ENCODE assay signal across 8 cellular contexts in the genomic region with DNA sequence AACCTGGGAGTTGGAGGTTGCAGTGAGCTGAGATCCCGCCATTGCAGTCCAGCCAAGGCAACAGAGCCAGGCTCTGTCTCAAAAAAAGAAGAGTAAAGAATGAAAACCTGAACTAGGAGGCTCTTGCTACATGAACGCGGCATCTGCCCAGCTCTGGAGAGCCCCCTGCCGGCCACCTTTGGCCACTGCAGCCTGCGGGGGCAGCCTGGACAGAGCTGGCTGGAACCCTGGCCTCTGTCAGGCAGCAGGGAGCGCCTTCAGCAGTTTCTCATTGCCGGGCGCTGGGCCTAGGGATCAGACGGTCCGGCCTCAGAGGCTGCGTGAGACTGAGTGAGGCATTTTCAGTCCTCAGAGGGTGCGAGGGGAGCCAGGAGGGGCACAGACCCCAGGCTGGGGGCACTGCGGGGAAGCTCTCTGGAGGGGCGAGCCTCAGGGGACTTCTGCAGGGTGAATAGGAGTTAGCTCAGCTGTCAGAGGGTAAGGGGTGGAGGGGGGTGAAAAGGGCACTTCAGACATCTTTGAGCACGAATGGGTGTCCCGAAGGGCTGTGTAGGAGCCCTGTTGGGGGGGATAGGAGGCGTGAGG. TPM values are rescaled to one million over a fixed set of nuclear protein-coding genes. Genes with fewer than 3 reads are reported as not detected.
A peak's percentile ranks its signal among the peaks of the same experiment; 100 is the strongest.
DNase-seq lines count a peak whose midpoint lies in the region; ATAC-seq and TF ChIP-seq lines count a peak whose summit lies in the region.

No MANE protein-coding gene starts in this region.

- H4K20me1 ChIP-seq in mammary epithelial cell (ENCODE audit: insufficient read depth, low read length): no peaks in the 10 kb centered on the region

- no peak overlapping the region for H3K27ac Mint-ChIP-seq in CD8-positive, alpha-beta memory T cell
- no peak overlapping the region for H3K27ac Mint-ChIP-seq in WTC11

- H3K79me2 ChIP-seq in mammary epithelial cell (ENCODE audit: insufficient read depth, low read length): peaks cover 14% of the 10 kb centered on the region

- no peaks in the 10 kb centered on the region for H3K9me3 Mint-ChIP-seq in CD8-positive, alpha-beta memory T cell
- no peaks in the 10 kb centered on the region for H3K9me3 Mint-ChIP-seq in WTC11

- TF ChIP-seq CTCF in WTC11 (IDR thresholded peaks at IDR 0.05): peak; percentile 99
- TF ChIP-seq CTCF in mammary epithelial cell (conservative IDR thresholded peaks at IDR 0.05 in 1 of 2, IDR thresholded peaks at IDR 0.05 in 1 of 2; ENCODE audit: extremely low read depth in 1 of 2, insufficient read depth in 1 of 2, low read depth in 1 of 2, low read length in 2 of 2): peak; percentile 98 to 99

- H3K4me2 ChIP-seq in mammary epithelial cell (ENCODE audit: insufficient read depth, low read depth, low read length): no peak overlapping the region

- intact Hi-C loops in mammary epithelial cell (cut with micrococcal nuclease): loop anchor here (1.0 to 5.0 kb wide), 5 partner anchors 36 to 462 kb away; no protein-coding TSS in a partner anchor

- no peaks in the 10 kb centered on the region for H3K9me3 ChIP-seq in CD8-positive, alpha-beta memory T cell (ENCODE audit: low read length)
- no peaks in the 10 kb centered on the region for H3K9me3 ChIP-seq in mammary epithelial cell (replicated peaks; ENCODE audit: insufficient read depth, low read length)

- H3K4me1 Mint-ChIP-seq in CD8-positive, alpha-beta memory T cell: peaks cover 0 to 4% (median 0%) of the 10 kb centered on the region in 3 donors
- H3K4me1 Mint-ChIP-seq in WTC11: peaks cover 18% of the 10 kb centered on the region

- in situ Hi-C loops in mammary epithelial cell (cut with MboI; ENCODE audit: low sequenced_read_pairs in 2 of 2): no loop called here

- POLR2A ChIA-PET in CD8-positive, alpha-beta memory T cell (lab: Charles Lee): no interaction called here
- POLR2A ChIA-PET in WTC11 (lab: Charles Lee): no interaction called here

- no peak overlapping the region for H2AFZ ChIP-seq in mammary epithelial cell (ENCODE audit: low read depth, low read length)

- H3K4me1 ChIP-seq in CD8-positive, alpha-beta memory T cell (ENCODE audit: insufficient read depth, low read length): peaks cover 5% of the 10 kb centered on the region
- H3K4me1 ChIP-seq in mammary epithelial cell (ENCODE audit: insufficient read depth, low read length): peaks cover 28% of the 10 kb centered on the region

- DNase-seq in CD8-positive, alpha-beta memory T cell: peak; percentile 52 to 67 (median 62)
- DNase-seq in NCI-H1694 treated with DMSO at 0.1 percent for 48 hours (lab: John Stamatoyannopoulos, UW) (peak; percentile 35), WTC11 (ENCODE audit: low spot score) (peak; percentile 95), mammary epithelial cell (peak; percentile 64), inferior parietal cortex (ENCODE audit: extremely low spot score) (peak; percentile 73)
- peak; percentile 36 to 68 for DNase-seq in stimulated activated CD4-positive, alpha-beta T cell treated with anti-CD3 and anti-CD28 coated beads, Interleukin-1b, Interleukin-23, amount 100 ng/mL, for 1 hour (ENCODE audit: low read depth in 2 of 2)

- WGBS in mammary epithelial cell (ENCODE audit: low coverage, missing lambda C conversion rate): 30% methylated on average over 16 of the region's 17 CpGs

- dilution Hi-C loops in mammary epithelial cell (cut with HindIII; ENCODE audit: low sequenced_read_pairs): no loop called here

- no peaks in the 10 kb centered on the region for H3K36me3 Mint-ChIP-seq in CD8-positive, alpha-beta memory T cell
- no peaks in the 10 kb centered on the region for H3K36me3 Mint-ChIP-seq in WTC11

- H3K36me3 ChIP-seq in CD8-positive, alpha-beta memory T cell (ENCODE audit: insufficient read depth, low read length): no peaks in the 10 kb centered on the region
- no peaks in the 10 kb centered on the region for H3K36me3 ChIP-seq in mammary epithelial cell (ENCODE audit: insufficient read depth, low read length)

- H3K27ac ChIP-seq in CD8-positive, alpha-beta memory T cell (ENCODE audit: low read depth, low read length): no peak overlapping the region
- H3K27ac ChIP-seq in mammary epithelial cell (ENCODE audit: insufficient read depth, low read depth, low read length): no peak overlapping the region

- no peak overlapping the region for H3K9ac ChIP-seq in mammary epithelial cell (ENCODE audit: insufficient read depth, low read length)

- BruUV-seq in mammary epithelial cell (replicated peaks; lab: Mats Ljungman, UMichigan): no TSS peak

- peak; percentile 49 for ATAC-seq in GM21786 (IDR thresholded peaks at IDR 0.05; ENCODE audit: unreplicated experiment)
- ATAC-seq in WTC11: peak; percentile 85
- no peak for ATAC-seq in GM21737 (IDR thresholded peaks at IDR 0.05; ENCODE audit: unreplicated experiment)

- peak overlapping the region in 1 of 7 donors; percentile 56 for H3K4me3 Mint-ChIP-seq in CD8-positive, alpha-beta memory T cell
- H3K4me3 Mint-ChIP-seq in WTC11: peak overlapping the region; percentile 53

- peaks cover 13% of the 10 kb centered on the region for H3K27me3 ChIP-seq in CD8-positive, alpha-beta memory T cell (ENCODE audit: insufficient read depth, low read length, poor library complexity, severe bottlenecking)
- no peaks in the 10 kb centered on the region for H3K27me3 ChIP-seq in mammary epithelial cell (ENCODE audit: insufficient read depth, low read length)

- no peak overlapping the region for H3K4me3 ChIP-seq in CD8-positive, alpha-beta memory T cell (ENCODE audit: low read length)
- H3K4me3 ChIP-seq in mammary epithelial cell (replicated peaks in 1 of 3; ENCODE audit: insufficient read depth in 1 of 3, low read depth in 2 of 3, low read length in 3 of 3): no peak overlapping the region

- peaks cover 11 to 21% of the 10 kb centered on the region in 2 donors for H3K27me3 Mint-ChIP-seq in CD8-positive, alpha-beta memory T cell
- H3K27me3 Mint-ChIP-seq in WTC11 (ENCODE audit: low read depth): peaks cover 68% of the 10 kb centered on the region

- CTCF ChIA-PET in CD8-positive, alpha-beta memory T cell (lab: Charles Lee): interaction anchor here (0.8 to 2.0 kb wide), 9 partner anchors 9 to 378 kb away, joined by 3 to 9 read pairs (median 4); no protein-coding TSS in a partner anchor
- CTCF ChIA-PET in WTC11 (lab: Charles Lee): interaction anchor here (0.5 to 4.3 kb wide), 94 partner anchors 9 to 1646 kb away, joined by 3 to 61 read pairs (median 4); partner anchors contain the start of genes DOK7, GRK4, HGFAC and MSANTD1
- CTCF ChIA-PET in mammary epithelial cell (lab: Charles Lee; ENCODE audit: low non-redundant PET): interaction anchor here (0.5 to 1.2 kb wide), 5 partner anchors 19 to 989 kb away, joined by 3 to 8 read pairs (median 7); no protein-coding TSS in a partner anchor

TF ChIP-seq in WTC11, 78 proteins besides CTCF, POLR2A, EP300 and RAD21:
- no peak for TF ChIP-seq NFATC4 (CRISPR knock-in tag; IDR thresholded peaks at IDR 0.05)
- TF ChIP-seq FOXK1 (CRISPR knock-in tag; IDR thresholded peaks at IDR 0.05): no peak
- TF ChIP-seq NR3C1 (CRISPR knock-in tag; conservative IDR thresholded peaks at IDR 0.05; ENCODE audit: low read depth): no peak
- no peak for TF ChIP-seq CREB1 (CRISPR knock-in tag; IDR thresholded peaks at IDR 0.05)
- TF ChIP-seq USF1 (CRISPR knock-in tag; IDR thresholded peaks at IDR 0.05): no peak

RNA-seq across cellular contexts. Expression of gene DOK7, which starts 17.5 kb away (rescaled TPM):
- total RNA-seq in CD8-positive, alpha-beta memory T cell: not detected
- not detected for polyA plus RNA-seq in CD8-positive, alpha-beta memory T cell
- total RNA-seq in WTC11 (2021) (0.22 to 0.46 TPM (median 0.44 TPM) in 3 replicates), mammary epithelial cell (10 to 100 TPM; 10.6 to 19.3 TPM)
- 2.8 TPM for polyA plus RNA-seq in mammary epithelial cell
- 5.2 TPM for polyA minus RNA-seq in mammary epithelial cell

RNA-seq across cellular contexts. Expression of gene HGFAC, which starts 38.9 kb away (rescaled TPM):
- total RNA-seq in CD8-positive, alpha-beta memory T cell: not detected
- polyA plus RNA-seq in CD8-positive, alpha-beta memory T cell: not detected
- 0.20 to 0.76 TPM (median 0.48 TPM) in 3 replicates for total RNA-seq in WTC11 (2021)
- total RNA-seq in mammary epithelial cell: not detected
- polyA plus RNA-seq in mammary epithelial cell: not detected
- polyA minus RNA-seq in mammary epithelial cell: not detected

RNA-seq across cellular contexts. Expression of gene LRPAP1, which starts 51.6 kb away (rescaled TPM):
- total RNA-seq in CD8-positive, alpha-beta memory T cell: 10 to 100 TPM; 89.0 to 94.9 TPM
- polyA plus RNA-seq in CD8-positive, alpha-beta memory T cell: 140 TPM
- total RNA-seq in WTC11 (2021) (90.8 to 106 TPM (median 97.4 TPM) in 3 replicates), mammary epithelial cell (100 to 1,000 TPM; 121 to 140 TPM)
- 139 TPM for polyA plus RNA-seq in mammary epithelial cell
- 10.5 TPM for polyA minus RNA-seq in mammary epithelial cell

Comparison
In these comparisons a context has a peak if more than half of its experiments do, and no peak if none do; other contexts are left out.
1. DNase-seq: peak in every context shown above with its lines; median percentile 95 in WTC11; 73 in inferior parietal cortex; 64 in mammary epithelial cell; 62 in CD8-positive, alpha-beta memory T cell; 52 in stimulated activated CD4-positive, alpha-beta T cell treated with anti-CD3 and anti-CD28 coated beads, Interleukin-1b, Interleukin-23, amount 100 ng/mL, for 1 hour; 35 in NCI-H1694 treated with DMSO at 0.1 percent for 48 hours.